ENCODE assay signal across 15 cellular contexts in the genomic region with DNA sequence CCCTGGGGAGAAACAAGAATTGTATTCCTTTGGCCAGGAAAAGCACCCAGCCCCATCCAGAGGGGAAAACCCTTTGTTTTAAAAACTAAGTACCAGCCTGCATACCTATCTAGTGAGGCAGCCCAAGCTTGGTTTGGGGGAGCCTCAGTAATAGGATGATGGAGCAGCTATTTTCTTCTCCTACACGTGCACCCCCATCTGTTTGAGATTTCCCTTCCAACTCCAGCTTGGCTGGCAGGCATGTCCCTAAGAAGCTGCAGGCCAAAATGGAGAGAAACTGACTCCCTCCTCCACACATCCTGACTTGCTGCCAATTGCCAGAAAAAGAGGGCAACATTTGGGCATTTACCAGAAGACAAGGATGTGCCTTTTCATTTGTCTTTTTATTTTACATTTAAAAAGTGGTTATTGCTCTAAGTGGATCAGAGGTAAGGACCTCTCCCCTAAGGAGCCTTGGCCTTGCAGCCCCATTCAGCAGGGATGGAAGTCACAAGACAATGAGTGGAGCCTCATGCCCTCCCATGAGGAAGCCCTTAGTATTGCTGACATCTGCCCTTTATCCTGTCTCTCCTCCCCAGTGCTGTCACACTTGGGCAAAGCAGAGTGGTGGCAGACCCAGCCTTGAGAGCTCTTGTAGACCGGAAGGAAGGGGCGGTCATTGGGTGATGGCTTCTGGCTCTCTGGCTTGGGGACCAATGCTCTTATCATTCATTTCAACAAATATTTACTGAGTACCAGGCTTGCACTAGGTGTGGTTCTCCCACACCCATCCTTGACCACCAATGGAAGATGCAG. TPM values are rescaled to one million over a fixed set of nuclear protein-coding genes. Genes with fewer than 3 reads are reported as not detected.
A peak's percentile ranks its signal among the peaks of the same experiment; 100 is the strongest.
DNase-seq lines count a peak whose midpoint lies in the region; TF ChIP-seq lines count a peak whose summit lies in the region.
"Had no signal": no experiment of that assay in that cellular context is flagged by ENCODE, and none has a peak within 500 bp of the region (broad histone marks: within the 10 kb centered on the region; RNA-seq: fewer than 3 reads in every experiment).

No MANE protein-coding gene starts in this region.

- CTCF ChIA-PET in OCI-LY7 (lab: Charles Lee; ENCODE audit: unreplicated experiment), result no interaction called here

- H3K4me2 ChIP-seq in OCI-LY7 (ENCODE audit: low read length), result no peak overlapping the region

- no peak for TF ChIP-seq CTCF in cardiac fibroblast (IDR thresholded peaks at IDR 0.05; ENCODE audit: low read depth, low read length)
- no peak for TF ChIP-seq CTCF in OCI-LY7 (conservative IDR thresholded peaks at IDR 0.05; ENCODE audit: low read length)

- intact Hi-C loops in OCI-LY7 (cut with micrococcal nuclease; ENCODE audit: unreplicated experiment), result no loop called here

- H3K4me3 ChIP-seq in cardiac fibroblast (replicated peaks in 1 of 2; ENCODE audit: low read depth in 2 of 2, low read length in 2 of 2), result no peak overlapping the region
- no peak overlapping the region for H3K4me3 ChIP-seq in OCI-LY7 (ENCODE audit: low read depth, low read length, poor library complexity, severe bottlenecking)
- H3K4me3 ChIP-seq: HAP-1, SK-N-MC had no signal

- no peaks in the 10 kb centered on the region for H3K79me2 ChIP-seq in OCI-LY7 (ENCODE audit: insufficient read depth, low read depth, low read length)

- H2AFZ ChIP-seq in OCI-LY7 (ENCODE audit: low read length), result no peak overlapping the region

- H3K36me3 ChIP-seq in OCI-LY7 (ENCODE audit: insufficient read depth, low read length), result peaks cover 53% of the 10 kb centered on the region

- H3K9me3 ChIP-seq in OCI-LY7 (ENCODE audit: low read length), result no peaks in the 10 kb centered on the region
- H3K9me3 ChIP-seq: HAP-1 had no signal

- no peaks in the 10 kb centered on the region for H4K20me1 ChIP-seq in OCI-LY7 (ENCODE audit: insufficient read depth, low read length)

- no TSS peak for BruUV-seq in OCI-LY7 (replicated peaks; lab: Mats Ljungman, UMichigan)

- DNase-seq in GM03348 (ENCODE audit: low spot score), result peak; percentile 48
- peak; percentile 14 to 15 for DNase-seq in cardiac fibroblast (ENCODE audit: low read depth in 2 of 2)
- peak; percentile 19 for DNase-seq in midbrain (lab: John Stamatoyannopoulos, UW)
- DNase-seq in AML-193 (lab: John Stamatoyannopoulos, UW), result no peak
- DNase-seq in NCI-H2029 treated with DMSO at 0.1 percent for 48 hours (lab: John Stamatoyannopoulos, UW), result no peak
- no peak for DNase-seq in OCI-LY7 (ENCODE audit: low spot score)
- DNase-seq: activated B cell treated with CpG ODN at 0.5 μM for 24 hours; activated naive CD8-positive, alpha-beta T cell treated with anti-CD3 and anti-CD28 coated beads, Interleukin-2, amount 50 U/mL, for 24 hours; NCI-H1092; stimulated activated CD4-positive, alpha-beta T cell treated with anti-CD3 and anti-CD28 coated beads, Interleukin-4, amount 100 ng/mL, for 24 hours; stimulated activated naive CD4-positive, alpha-beta T cell had no signal

- POLR2A ChIA-PET in OCI-LY7 (lab: Charles Lee), result no interaction called here

- H3K4me1 ChIP-seq in OCI-LY7 (ENCODE audit: insufficient read depth, low read length, poor library complexity, severe bottlenecking), result no peaks in the 10 kb centered on the region

- H3K9me2 ChIP-seq in OCI-LY7 (ENCODE audit: insufficient read depth, low read length), result no peaks in the 10 kb centered on the region

- no peak overlapping the region for H3K27ac ChIP-seq in OCI-LY7 (ENCODE audit: low read depth, low read length, poor library complexity, severe bottlenecking)
- H3K27ac ChIP-seq: SK-N-MC had no signal

RNA-seq across cellular contexts. Expression of gene FNDC5, which starts 8.6 kb away (rescaled TPM):
- not detected in 2 replicates for total RNA-seq in OCI-LY7 (2014; rRNA removed; shearing (Covaris generic))
- total RNA-seq in OCI-LY7 (2022), result not detected in 2 replicates

RNA-seq across cellular contexts. Expression of gene HPCA, which starts 24.2 kb away (rescaled TPM):
- total RNA-seq in OCI-LY7 (2014; rRNA removed; shearing (Covaris generic)), result 3.3 and 4.2 TPM in 2 replicates
- total RNA-seq in OCI-LY7 (2022), result 0.36 and 1.2 TPM in 2 replicates
- total RNA-seq: activated B cell treated with CpG ODN at 0.5 μM for 24 hours, fibroblast of villous mesenchyme, HT1080 had no signal

RNA-seq across cellular contexts. Expression of gene TMEM54, which starts 39.1 kb away (rescaled TPM):
- total RNA-seq in OCI-LY7 (2014; rRNA removed; shearing (Covaris generic)), result 2.2 and 3.1 TPM in 2 replicates
- 0.93 and 1.7 TPM in 2 replicates for total RNA-seq in OCI-LY7 (2022)

RNA-seq across cellular contexts. Expression of gene S100PBP, which starts 44.6 kb away (rescaled TPM):
- 72.1 and 91.8 TPM in 2 replicates for total RNA-seq in OCI-LY7 (2014; rRNA removed; shearing (Covaris generic))
- 135 and 136 TPM in 2 replicates for total RNA-seq in OCI-LY7 (2022)

RNA-seq across cellular contexts. Expression of gene YARS1, which starts 44.9 kb away (rescaled TPM):
- total RNA-seq in OCI-LY7 (2014; rRNA removed; shearing (Covaris generic)), result 276 and 282 TPM in 2 replicates
- total RNA-seq in OCI-LY7 (2022), result 321 and 352 TPM in 2 replicates

Comparison
In these comparisons a context has a peak if more than half of its experiments do, and no peak if none do; other contexts are left out.
1. DNase-seq: peak in GM03348 (single experiment), cardiac fibroblast (2 of 2) and midbrain (single experiment); none in AML-193 (0 of 2), NCI-H2029 treated with DMSO at 0.1 percent for 48 hours (single experiment) and OCI-LY7 (single experiment).